18 cellular contexts compared by ENCODE assay signal in the genomic region with DNA sequence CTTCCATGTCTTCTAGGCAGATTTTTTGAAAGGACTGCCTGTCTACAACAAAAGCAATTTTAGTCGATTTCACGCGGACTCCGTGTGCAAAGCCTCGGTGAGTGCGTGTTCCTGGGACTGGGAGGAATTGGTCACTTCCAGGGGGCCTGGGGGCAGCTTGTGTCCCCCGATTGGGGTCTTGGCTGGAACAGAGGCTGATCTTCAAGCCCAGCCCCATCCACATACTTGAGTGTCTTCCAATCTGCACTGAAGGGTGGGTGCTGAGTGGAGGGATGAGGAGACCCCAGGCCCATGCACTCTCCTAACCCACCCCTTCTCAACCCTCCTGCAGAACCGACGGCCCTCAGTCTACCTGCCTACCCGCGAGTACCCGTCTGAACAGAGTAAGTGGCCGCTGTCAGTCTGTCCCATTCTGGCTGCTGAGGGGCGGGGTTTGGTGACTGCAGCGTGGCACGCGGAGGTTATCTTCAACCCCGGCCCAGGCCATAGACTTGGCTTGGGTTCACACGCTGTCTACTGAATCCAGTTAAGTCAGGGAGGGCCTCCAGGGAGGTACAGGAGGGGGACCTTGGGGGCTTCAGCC. TPM values are rescaled to one million over a fixed set of nuclear protein-coding genes. Genes with fewer than 3 reads are reported as not detected.
DNase-seq lines count a peak whose midpoint lies in the region; ATAC-seq, FAIRE-seq and TF ChIP-seq lines count a peak whose summit lies in the region.
"Had no signal": no experiment of that assay in that cellular context is flagged by ENCODE, and none has a peak within 500 bp of the region (broad histone marks: within the 10 kb centered on the region; RNA-seq: fewer than 3 reads in every experiment).

No MANE protein-coding gene starts in this region.

- no peak for TF ChIP-seq POLR2A in erythroblast (IDR thresholded peaks at IDR 0.05; ENCODE audit: low read length)
- TF ChIP-seq POLR2A in sigmoid colon (IDR thresholded peaks at IDR 0.05): no peak

- no peak for ATAC-seq in naive thymus-derived CD4-positive, alpha-beta T cell
- ATAC-seq: GM12878 had no signal

- WGBS in sigmoid colon, 2 donors: 91 to 96% methylated on average over 19 of the region's 19 CpGs
- WGBS in smooth muscle cell (ENCODE audit: low lambda C conversion rate): 96% methylated on average over 19 of the region's 19 CpGs

- H4K20me1 ChIP-seq in smooth muscle cell (ENCODE audit: low read depth): peaks cover 39% of the 10 kb centered on the region

- H3K9me3 ChIP-seq in sigmoid colon: no peaks in the 10 kb centered on the region
- H3K9me3 ChIP-seq in smooth muscle cell (replicated peaks; ENCODE audit: low read depth): no peaks in the 10 kb centered on the region
- no peaks in the 10 kb centered on the region for H3K9me3 ChIP-seq in naive thymus-derived CD4-positive, alpha-beta T cell (ENCODE audit: control insufficient read depth in 2 of 3, low read length in 3 of 3)
- H3K9me3 ChIP-seq: BLaER1 treated with 17β-estradiol and CSF1 and Interleukin-3, amounts not matched to agents 10 nM and 100 nM had no signal

- peaks cover 8 to 60% (median 23%) of the 10 kb centered on the region in 4 donors for H3K36me3 ChIP-seq in sigmoid colon
- H3K36me3 ChIP-seq in smooth muscle cell (ENCODE audit: low read depth): no peaks in the 10 kb centered on the region
- peaks cover 0 to 55% (median 16%) of the 10 kb centered on the region in 3 experiments for H3K36me3 ChIP-seq in naive thymus-derived CD4-positive, alpha-beta T cell (ENCODE audit: control insufficient read depth in 2 of 3, insufficient read depth in 3 of 3, low read length in 3 of 3)

- no peak overlapping the region for H3K9ac ChIP-seq in smooth muscle cell (ENCODE audit: low read depth)

- peaks cover 4% of the 10 kb centered on the region for H3F3A ChIP-seq in smooth muscle cell (ENCODE audit: low read depth)

- DNase-seq in D721Med (ENCODE audit: insufficient read length, low spot score): peak; percentile 8
- DNase-seq in RWPE1 (ENCODE audit: low spot score): no peak
- peak; percentile 70 to 71 for DNase-seq in erythroblast (lab: John Stamatoyannopoulos, UW)
- DNase-seq in sigmoid colon: peak; percentile 56
- no peak for DNase-seq in smooth muscle cell (lab: John Stamatoyannopoulos, UW; ENCODE audit: unreplicated experiment)
- DNase-seq in naive thymus-derived CD4-positive, alpha-beta T cell: no peak
- DNase-seq in pons (ENCODE audit: low spot score): no peak
- DNase-seq: 8988T; Calu3; CD4-positive, CD25-positive, alpha-beta regulatory T cell; DMS79; GOT3; H9 had no signal

- FAIRE-seq in D721Med (lab: Jason Lieb, UNC): no peak
- FAIRE-seq: GM12878, GM18507 had no signal

- H3K9me3 Mint-ChIP-seq in naive thymus-derived CD4-positive, alpha-beta T cell: peaks cover 0 to 2% (median 0%) of the 10 kb centered on the region in 11 donors
- H3K9me3 Mint-ChIP-seq: CD4-positive, CD25-positive, alpha-beta regulatory T cell; H9; IgD-negative memory B cell had no signal

- no peak overlapping the region for H3K4me3 Mint-ChIP-seq in naive thymus-derived CD4-positive, alpha-beta T cell
- H3K4me3 Mint-ChIP-seq: H9 had no signal

- no peak for TF ChIP-seq EP300 in sigmoid colon (IDR thresholded peaks at IDR 0.05)

- H3K27ac ChIP-seq in RWPE1: peak overlapping the region; percentile 98
- no peak overlapping the region for H3K27ac ChIP-seq in sigmoid colon
- H3K27ac ChIP-seq in smooth muscle cell (ENCODE audit: low read depth): no peak overlapping the region
- H3K27ac ChIP-seq in naive thymus-derived CD4-positive, alpha-beta T cell (ENCODE audit: low read depth, low read length): no peak overlapping the region
- H3K27ac ChIP-seq: BLaER1 treated with 17β-estradiol and CSF1 and Interleukin-3, amounts not matched to agents 10 nM and 100 nM; HL-60 had no signal

- intact Hi-C loops in sigmoid colon (cut with DNase I): no loop called here
- intact Hi-C loops in naive thymus-derived CD4-positive, alpha-beta T cell (cut with micrococcal nuclease): no loop called here

- H3K27me3 Mint-ChIP-seq in naive thymus-derived CD4-positive, alpha-beta T cell: no peaks in the 10 kb centered on the region
- H3K27me3 Mint-ChIP-seq: CD4-positive, CD25-positive, alpha-beta regulatory T cell; IgD-negative memory B cell had no signal

- peaks cover 16 to 27% (median 24%) of the 10 kb centered on the region in 7 donors for H3K4me1 Mint-ChIP-seq in naive thymus-derived CD4-positive, alpha-beta T cell

- no peak overlapping the region for H3K4me2 ChIP-seq in smooth muscle cell
- H3K4me2 ChIP-seq: BLaER1 treated with 17β-estradiol and CSF1 and Interleukin-3, amounts not matched to agents 10 nM and 100 nM had no signal

- TF ChIP-seq CTCF in D721Med (IDR thresholded peaks at IDR 0.05; ENCODE audit: insufficient read depth, missing control alignments) (no peak), RWPE1 (conservative IDR thresholded peaks at IDR 0.05; ENCODE audit: low read depth) (no peak), sigmoid colon (IDR thresholded peaks at IDR 0.05) (no peak), smooth muscle cell (IDR thresholded peaks at IDR 0.05; ENCODE audit: borderline replicate concordance, insufficient read depth, poor library complexity, severe bottlenecking) (no peak)

- no peak overlapping the region for H2AFZ ChIP-seq in smooth muscle cell (ENCODE audit: low read depth)

- CTCF ChIA-PET in RWPE1 (lab: Yijun Ruan, JAX): no interaction called here
- CTCF ChIA-PET in naive thymus-derived CD4-positive, alpha-beta T cell (lab: Charles Lee): no interaction called here

- H3K36me3 Mint-ChIP-seq in naive thymus-derived CD4-positive, alpha-beta T cell: peaks cover 0 to 13% (median 4%) of the 10 kb centered on the region in 5 donors

- peak overlapping the region in 1 of 9 donors; percentile 33 for H3K27ac Mint-ChIP-seq in naive thymus-derived CD4-positive, alpha-beta T cell
- H3K27ac Mint-ChIP-seq: CD4-positive, CD25-positive, alpha-beta regulatory T cell; H9; IgD-negative memory B cell had no signal

- peaks cover 36% of the 10 kb centered on the region for H3K79me2 ChIP-seq in smooth muscle cell (ENCODE audit: low read depth)

- H3K4me1 ChIP-seq in sigmoid colon (peaks cover 0 to 30% (median 25%) of the 10 kb centered on the region in 4 donors), smooth muscle cell (ENCODE audit: low read depth) (peaks cover 9% of the 10 kb centered on the region)
- H3K4me1 ChIP-seq in naive thymus-derived CD4-positive, alpha-beta T cell (ENCODE audit: control insufficient read depth in 2 of 2, insufficient read depth in 2 of 2, low read length in 2 of 2): peaks cover 13 to 15% of the 10 kb centered on the region in 2 donors

- POLR2A ChIA-PET in RWPE1 (lab: Yijun Ruan, JAX; ENCODE audit: low non-redundant PET): no interaction called here
- POLR2A ChIA-PET in naive thymus-derived CD4-positive, alpha-beta T cell (lab: Charles Lee): interaction anchor here (0.7 to 1.3 kb wide), 2 partner anchors 20 to 24 kb away, joined by 3 to 4 read pairs; a partner anchor contains a TSS

- no peaks in the 10 kb centered on the region for H3K27me3 ChIP-seq in sigmoid colon
- H3K27me3 ChIP-seq in smooth muscle cell (ENCODE audit: low read depth): no peaks in the 10 kb centered on the region
- no peaks in the 10 kb centered on the region for H3K27me3 ChIP-seq in naive thymus-derived CD4-positive, alpha-beta T cell (ENCODE audit: control insufficient read depth in 2 of 2, insufficient read depth in 2 of 2, low read length in 2 of 2)
- H3K27me3 ChIP-seq: BLaER1 treated with 17β-estradiol and CSF1 and Interleukin-3, amounts not matched to agents 10 nM and 100 nM had no signal

- H3K4me3 ChIP-seq in sigmoid colon: no peak overlapping the region
- H3K4me3 ChIP-seq in smooth muscle cell: no peak overlapping the region
- H3K4me3 ChIP-seq in naive thymus-derived CD4-positive, alpha-beta T cell (ENCODE audit: low read length): no peak overlapping the region
- H3K4me3 ChIP-seq: BLaER1 treated with 17β-estradiol and CSF1 and Interleukin-3, amounts not matched to agents 10 nM and 100 nM; GM12878 had no signal

RNA-seq across cellular contexts. Expression of a gene that starts 4.7 kb away (rescaled TPM):
- total RNA-seq in sigmoid colon (10 to 100 TPM in 2 of 4 donors, 1 to 10 TPM in 2; 6.1 to 10.3 (median 8.7) TPM), smooth muscle cell (26.5 and 26.9 TPM in 2 replicates)
- polyA plus RNA-seq in sigmoid colon (100 to 1,000 TPM in 1 of 3 donors, 10 to 100 TPM in 2; 57.1 to 101 (median 82.6) TPM), smooth muscle cell (51.8 and 72.4 TPM in 2 replicates)
- 10 to 100 TPM; 31.6 to 41.9 (median 39.5) TPM for total RNA-seq in naive thymus-derived CD4-positive, alpha-beta T cell
- 10 to 100 TPM; 19.7 to 30.9 TPM for polyA plus RNA-seq in naive thymus-derived CD4-positive, alpha-beta T cell

RNA-seq across cellular contexts. Expression of a gene that starts 8.4 kb away (rescaled TPM):
- total RNA-seq in sigmoid colon (100 to 1,000 TPM; 174 to 390 (median 267) TPM), smooth muscle cell (32.0 and 67.2 TPM in 2 replicates)
- polyA plus RNA-seq in sigmoid colon (100 to 1,000 TPM; 217 to 476 (median 275) TPM), smooth muscle cell (78.6 and 84.2 TPM in 2 replicates)
- 10 to 100 TPM; 37.0 to 76.0 (median 73.3) TPM for total RNA-seq in naive thymus-derived CD4-positive, alpha-beta T cell
- polyA plus RNA-seq in naive thymus-derived CD4-positive, alpha-beta T cell: 100 to 1,000 TPM; 203 to 217 TPM

RNA-seq across cellular contexts. Expression of a gene that starts 10.9 kb away (rescaled TPM):
- total RNA-seq in sigmoid colon (10 to 100 TPM; 15.5 to 21.9 (median 18.8) TPM), smooth muscle cell (6.1 and 9.2 TPM in 2 replicates)
- polyA plus RNA-seq in sigmoid colon (1 to 10 TPM; 4.2 to 9.0 (median 7.4) TPM), smooth muscle cell (15.1 and 16.6 TPM in 2 replicates)
- total RNA-seq in naive thymus-derived CD4-positive, alpha-beta T cell: 10 to 100 TPM in 2 of 5 experiments, 1 to 10 TPM in 3; 7.0 to 12.3 (median 9.5) TPM
- polyA plus RNA-seq in naive thymus-derived CD4-positive, alpha-beta T cell: 10 to 100 TPM in 1 of 2 donors, 1 to 10 TPM in 1; 7.5 to 12.4 TPM

RNA-seq across cellular contexts. Expression of a gene that starts 20.6 kb away (rescaled TPM):
- total RNA-seq in sigmoid colon (10 to 100 TPM in 1 of 4 donors, 1 to 10 TPM in 3; 2.0 to 10.5 (median 2.7) TPM), smooth muscle cell (6.4 and 8.0 TPM in 2 replicates)
- polyA plus RNA-seq in sigmoid colon (1 to 10 TPM in 2 of 3 donors, under 1 TPM in 1; 0.46 to 5.4 (median 1.2) TPM), smooth muscle cell (1.3 and 2.4 TPM in 2 replicates)
- total RNA-seq in naive thymus-derived CD4-positive, alpha-beta T cell: 10 to 100 TPM; 12.9 to 22.3 (median 16.9) TPM
- under 1 TPM; 0.26 to 0.30 TPM for polyA plus RNA-seq in naive thymus-derived CD4-positive, alpha-beta T cell
- polyA plus RNA-seq: IgD-negative memory B cell had no signal

RNA-seq across cellular contexts. Expression of a gene that starts 23.3 kb away (rescaled TPM):
- 10 to 100 TPM in 3 of 4 donors, 1 to 10 TPM in 1; 4.6 to 22.2 (median 15.4) TPM for total RNA-seq in sigmoid colon
- 10 to 100 TPM in 1 of 3 donors, 1 to 10 TPM in 2; 3.7 to 16.0 (median 4.8) TPM for polyA plus RNA-seq in sigmoid colon
- total RNA-seq in smooth muscle cell: 11.7 and 16.5 TPM in 2 replicates
- polyA plus RNA-seq in smooth muscle cell: 19.6 and 23.3 TPM in 2 replicates
- total RNA-seq in naive thymus-derived CD4-positive, alpha-beta T cell: 10 to 100 TPM; 29.6 to 59.8 (median 40.4) TPM
- polyA plus RNA-seq in naive thymus-derived CD4-positive, alpha-beta T cell: 10 to 100 TPM in 1 of 2 donors, 1 to 10 TPM in 1; 5.1 to 15.9 TPM

Comparison
In these comparisons a context has a peak if more than half of its experiments do, and no peak if none do; other contexts are left out.
1. DNase-seq: peak in D721Med (single experiment), erythroblast (2 of 2) and sigmoid colon (single experiment); none in RWPE1 (single experiment), smooth muscle cell (single experiment), naive thymus-derived CD4-positive, alpha-beta T cell (0 of 9) and pons (single experiment).